In genomic region chr3:152724270-152724669, GRCh38 we compare ENCODE assay signal across 30 cellular contexts.
"Had no signal": no experiment of that assay in that cellular context is flagged by ENCODE, and none has a peak within 500 bp of the region (broad histone marks: within the 10 kb centered on the region; RNA-seq: fewer than 3 reads in every experiment).

No MANE protein-coding gene starts in this region.

- H3K79me2 ChIP-seq: parathyroid adenoma had no signal

- H3K27me3 ChIP-seq: neutrophil, ovary, right lobe of liver, sigmoid colon, spleen, suprapubic skin, testis, tibial artery, transverse colon, upper lobe of right lung, uterus had no signal

- H3K4me2 ChIP-seq: smooth muscle cell had no signal

- H3K4me1 ChIP-seq: parathyroid adenoma, psoas muscle, right lobe of liver, sigmoid colon, spleen, testis, tibial artery, upper lobe of right lung, uterus had no signal

- H2AFZ ChIP-seq: parathyroid adenoma had no signal

- H3K9me3 ChIP-seq: neutrophil, ovary, psoas muscle, right lobe of liver, sigmoid colon, spleen, suprapubic skin, testis, tibial artery, transverse colon, upper lobe of right lung, uterus had no signal

- ATAC-seq: naive thymus-derived CD8-positive, alpha-beta T cell; natural killer cell treated with Interleukin-12 subunit alpha and Interleukin-12 subunit beta and Interleukin-15 and Interleukin-18, amount 100 ng/mL, for 72 hours; psoas muscle; right cardiac atrium; right lobe of liver; stimulated activated memory B cell treated with anti-CD40 and anti-IgM and Interleukin-4, amounts not matched to agents 10 μg/mL and 1 μg/mL and 100 μg/mL, for 72 hours; stimulated activated naive CD8-positive, alpha-beta T cell treated with anti-CD3 and anti-CD28 coated beads, Interleukin-15, amount 100 ng/mL, for 72 hours; stimulated activated naive CD8-positive, alpha-beta T cell treated with anti-CD3 and anti-CD28 coated beads, Interleukin-15, Interleukin-2, amounts not matched to agents 100 U/mL and 50 U/mL, for 24 hours; upper lobe of right lung had no signal

- H3K36me3 ChIP-seq: neutrophil, ovary, right lobe of liver, sigmoid colon, spleen, suprapubic skin, tibial artery, transverse colon, upper lobe of right lung, uterus had no signal

- DNase-seq: naive thymus-derived CD8-positive, alpha-beta T cell; nephron progenitor cell; nucleus accumbens; ovary; posterior cingulate gyrus; psoas muscle; right cardiac atrium; right lobe of liver; sigmoid colon; spleen; stimulated activated CD4-positive, alpha-beta T cell treated with anti-CD3 and anti-CD28 coated beads, Interleukin-12 subunit alpha, Interleukin-12 subunit beta, amount 100 ng/mL, for 4 hours; stimulated activated CD4-positive, alpha-beta T cell treated with anti-CD3 and anti-CD28 coated beads, Interleukin-1b, Interleukin-23, amount 100 ng/mL, for 48 hours; stimulated activated CD4-positive, alpha-beta T cell treated with anti-CD3 and anti-CD28 coated beads, Interleukin-4, amount 100 ng/mL, for 1 hour; stimulated activated CD4-positive, alpha-beta T cell treated with anti-CD3 and anti-CD28 coated beads, Interleukin-4, amount 100 ng/mL, for 4 hours; stimulated activated CD8-positive, alpha-beta memory T cell treated with anti-CD3 and anti-CD28 coated beads, Interleukin-4, amount 100 ng/mL, for 48 hours; stimulated activated naive CD4-positive, alpha-beta T cell; stimulated activated naive CD8-positive, alpha-beta T cell treated with anti-CD3 and anti-CD28 coated beads, Interleukin-15, amount 100 ng/mL, for 72 hours; stimulated activated naive CD8-positive, alpha-beta T cell treated with anti-CD3 and anti-CD28 coated beads, Interleukin-15, Interleukin-2, amounts not matched to agents 100 U/mL and 50 U/mL, for 24 hours; substantia nigra; testis; tibial artery; transverse colon; upper lobe of right lung; uterus had no signal

- H3K27ac ChIP-seq: neutrophil, ovary, parathyroid adenoma, psoas muscle, right lobe of liver, sigmoid colon, spleen, suprapubic skin, testis, tibial artery, transverse colon, upper lobe of right lung, uterus had no signal

- H3K4me3 ChIP-seq: ovary, psoas muscle, right lobe of liver, sigmoid colon, smooth muscle cell, spleen, suprapubic skin, testis, tibial artery, transverse colon, upper lobe of right lung, uterus had no signal
